12 cellular contexts compared by ENCODE assay signal in genomic region chr7:143424476-143424875, GRCh38. TPM values are rescaled to one million over a fixed set of nuclear protein-coding genes. Genes with fewer than 3 reads are reported as not detected.
"Had no signal": no experiment of that assay in that cellular context is flagged by ENCODE, and none has a peak within 500 bp of the region (broad histone marks: within the 10 kb centered on the region; RNA-seq: fewer than 3 reads in every experiment).

No MANE protein-coding gene starts in this region.

RNA-seq across cellular contexts. Expression of gene EPHA1, which starts 15.8 kb away (rescaled TPM):
- total RNA-seq: activated B cell treated with CpG ODN at 0.5 μM for 24 hours had no signal

RNA-seq across cellular contexts. Expression of gene TAS2R60, which starts 18.8 kb away (rescaled TPM):
- total RNA-seq: activated B cell treated with CpG ODN at 0.5 μM for 24 hours; activated CD4-positive, alpha-beta memory T cell treated with anti-CD3 and anti-CD28 coated beads for 36 hours; activated CD4-positive, alpha-beta memory T cell treated with anti-CD3 and anti-CD28 coated beads, Interleukin-2, amount 10 ng/mL, durations not matched to agents 7 days and 5 days; activated CD4-positive, alpha-beta T cell treated with anti-CD3 and anti-CD28 coated beads for 36 hours; activated CD4-positive, alpha-beta T cell treated with anti-CD3 and anti-CD28 coated beads, Interleukin-2, amount 10 ng/mL, durations not matched to agents 24 days and 14 days; activated CD4-positive, alpha-beta T cell treated with anti-CD3 and anti-CD28 coated beads, Interleukin-2, amount 10 ng/mL, durations not matched to agents 7 days and 5 days; activated CD8-positive, alpha-beta memory T cell treated with anti-CD3 and anti-CD28 coated beads for 36 hours; activated CD8-positive, alpha-beta memory T cell treated with anti-CD3 and anti-CD28 coated beads, Interleukin-2, amount 10 ng/mL, durations not matched to agents 7 days and 5 days; activated CD8-positive, alpha-beta T cell treated with anti-CD3 and anti-CD28 coated beads for 36 hours; T-helper 1 cell treated with Interleukin-12 subunit alpha and Interleukin-12 subunit beta and Interleukin-4 antibody, amounts not matched to agents 30 ng/mL and 1 ng/mL, for 36 hours; T-helper 2 cell treated with Interferon-gamma antibody and Interleukin-4, amounts not matched to agents 100 ng/mL and 5 ng/mL, for 36 hours had no signal

RNA-seq across cellular contexts. Expression of gene TAS2R41, which starts 53.2 kb away (rescaled TPM):
- total RNA-seq: activated B cell treated with CpG ODN at 0.5 μM for 24 hours; activated CD4-positive, alpha-beta memory T cell treated with anti-CD3 and anti-CD28 coated beads for 36 hours; activated CD4-positive, alpha-beta memory T cell treated with anti-CD3 and anti-CD28 coated beads, Interleukin-2, amount 10 ng/mL, durations not matched to agents 7 days and 5 days; activated CD4-positive, alpha-beta T cell treated with anti-CD3 and anti-CD28 coated beads for 36 hours; activated CD4-positive, alpha-beta T cell treated with anti-CD3 and anti-CD28 coated beads, Interleukin-2, amount 10 ng/mL, durations not matched to agents 24 days and 14 days; activated CD8-positive, alpha-beta memory T cell treated with anti-CD3 and anti-CD28 coated beads for 36 hours; activated CD8-positive, alpha-beta memory T cell treated with anti-CD3 and anti-CD28 coated beads, Interleukin-2, amount 10 ng/mL, durations not matched to agents 7 days and 5 days; activated CD8-positive, alpha-beta T cell treated with anti-CD3 and anti-CD28 coated beads for 36 hours; activated CD8-positive, alpha-beta T cell treated with anti-CD3 and anti-CD28 coated beads, Interleukin-2, amount 10 ng/mL, durations not matched to agents 7 days and 5 days; T-helper 1 cell treated with Interleukin-12 subunit alpha and Interleukin-12 subunit beta and Interleukin-4 antibody, amounts not matched to agents 30 ng/mL and 1 ng/mL, for 36 hours; T-helper 2 cell treated with Interferon-gamma antibody and Interleukin-4, amounts not matched to agents 100 ng/mL and 5 ng/mL, for 36 hours had no signal
